1 cellular context compared by ENCODE assay signal in the genomic region with DNA sequence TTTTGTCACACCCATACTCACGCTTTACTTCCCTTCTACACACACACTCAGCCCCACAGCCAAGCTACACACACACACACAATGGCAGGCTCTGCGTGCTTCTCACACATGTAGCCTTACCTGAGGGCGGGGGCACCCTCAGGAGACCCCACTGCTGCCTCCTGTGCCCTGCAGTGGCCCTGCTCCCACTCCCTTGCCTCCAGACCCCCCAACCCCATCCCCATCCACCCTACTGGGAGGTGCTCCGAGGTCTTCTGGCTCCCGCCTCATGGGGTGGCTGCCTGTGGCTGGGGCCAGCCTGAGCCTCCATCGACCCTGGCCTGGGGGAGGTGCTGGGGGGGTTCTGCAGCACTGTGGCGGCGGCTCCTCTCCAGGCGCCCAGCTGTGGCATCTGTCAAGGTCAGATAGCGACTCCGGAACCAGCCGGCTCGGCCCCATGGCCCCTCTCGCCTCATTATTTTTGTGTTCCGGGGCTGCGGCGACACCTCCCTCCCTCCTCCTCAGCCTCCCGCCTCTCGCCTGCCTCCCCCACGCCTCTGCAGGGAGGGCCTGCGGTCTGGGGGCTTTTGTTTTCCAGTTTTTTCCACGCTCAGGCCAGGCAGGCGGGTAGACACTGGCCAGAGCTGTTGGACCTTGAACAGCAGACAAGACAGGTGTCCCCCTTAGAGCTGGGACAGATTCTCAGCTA.
A peak's percentile ranks its signal among the peaks of the same experiment; 100 is the strongest.
TF ChIP-seq lines count a peak whose summit lies in the region.

No MANE protein-coding gene starts in this region.

TF ChIP-seq in HepG2, 621 proteins besides CTCF, POLR2A, EP300 and RAD21 (continued from another document and continues in another):
- TF ChIP-seq, protein P1, sequence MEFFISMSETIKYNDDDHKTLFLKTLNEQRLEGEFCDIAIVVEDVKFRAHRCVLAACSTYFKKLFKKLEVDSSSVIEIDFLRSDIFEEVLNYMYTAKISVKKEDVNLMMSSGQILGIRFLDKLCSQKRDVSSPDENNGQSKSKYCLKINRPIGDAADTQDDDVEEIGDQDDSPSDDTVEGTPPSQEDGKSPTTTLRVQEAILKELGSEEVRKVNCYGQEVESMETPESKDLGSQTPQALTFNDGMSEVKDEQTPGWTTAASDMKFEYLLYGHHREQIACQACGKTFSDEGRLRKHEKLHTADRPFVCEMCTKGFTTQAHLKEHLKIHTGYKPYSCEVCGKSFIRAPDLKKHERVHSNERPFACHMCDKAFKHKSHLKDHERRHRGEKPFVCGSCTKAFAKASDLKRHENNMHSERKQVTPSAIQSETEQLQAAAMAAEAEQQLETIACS (CRISPR knock-in tag; IDR thresholded peaks at IDR 0.05), result no peak
- TF ChIP-seq PRPF4 (IDR thresholded peaks at IDR 0.05; ENCODE audit: low read depth, low read length, poor library complexity, severe bottlenecking) (no peak), ATF7 (IDR thresholded peaks at IDR 0.05) (no peak), ATF7 (CRISPR knock-in tag; IDR thresholded peaks at IDR 0.05) (no peak), RNF2 (conservative IDR thresholded peaks at IDR 0.05; ENCODE audit: low read depth) (no peak), ESRRA (CRISPR knock-in tag; IDR thresholded peaks at IDR 0.05; ENCODE audit: low read depth) (peak; percentile 74; the same call in 1 of the 2 replicates), ZFP36L2 (CRISPR knock-in tag; IDR thresholded peaks at IDR 0.05) (no peak), CEBPG (CRISPR knock-in tag; IDR thresholded peaks at IDR 0.05) (no peak), ZNF780A (CRISPR knock-in tag; IDR thresholded peaks at IDR 0.05) (no peak), KDM3A (CRISPR knock-in tag; IDR thresholded peaks at IDR 0.05; ENCODE audit: low read depth) (peak; percentile 64; the same call in 1 of the 2 replicates), ZKSCAN8 (CRISPR knock-in tag; IDR thresholded peaks at IDR 0.05; ENCODE audit: borderline replicate concordance) (no peak), SALL2 (CRISPR knock-in tag; IDR thresholded peaks at IDR 0.05) (peak; percentile 35; the same call in 1 of the 2 replicates), MXI1 (IDR thresholded peaks at IDR 0.05; ENCODE audit: borderline replicate concordance, low read depth, low read length) (no peak), GABPA (IDR thresholded peaks at IDR 0.05; ENCODE audit: low read depth, low read length) (no peak), GABPA (CRISPR knock-in tag; IDR thresholded peaks at IDR 0.05; ENCODE audit: low read depth) (peak; percentile 43; the same call in 1 of the 2 replicates), ZNF879 (CRISPR knock-in tag; IDR thresholded peaks at IDR 0.05) (no peak), TCF12 (IDR thresholded peaks at IDR 0.05) (no peak), TCF12 (CRISPR knock-in tag; IDR thresholded peaks at IDR 0.05) (0 out of 2 replicates have a peak, but pooled peaks have one; percentile 52), KLF11 (CRISPR knock-in tag; IDR thresholded peaks at IDR 0.05) (no peak), ZNF253 (CRISPR knock-in tag; IDR thresholded peaks at IDR 0.05; ENCODE audit: borderline replicate concordance) (no peak), KAT2B (IDR thresholded peaks at IDR 0.05; ENCODE audit: borderline replicate concordance, low read depth, low read length) (no peak), TARDBP (CRISPR knock-in tag; IDR thresholded peaks at IDR 0.05) (no peak; the same call in 1 of the 2 replicates), YY1 (IDR thresholded peaks at IDR 0.05; ENCODE audit: insufficient read depth, insufficient replicate concordance, low read depth, low read length) (no peak), ZNF567 (CRISPR knock-in tag; IDR thresholded peaks at IDR 0.05; ENCODE audit: borderline replicate concordance) (no peak), ZNF10 (CRISPR knock-in tag; IDR thresholded peaks at IDR 0.05; ENCODE audit: borderline replicate concordance, low read depth) (no peak), CBFB (CRISPR knock-in tag; IDR thresholded peaks at IDR 0.05) (peak; percentile 38; the same call in 1 of the 2 replicates)
- TF ChIP-seq, protein P2, sequence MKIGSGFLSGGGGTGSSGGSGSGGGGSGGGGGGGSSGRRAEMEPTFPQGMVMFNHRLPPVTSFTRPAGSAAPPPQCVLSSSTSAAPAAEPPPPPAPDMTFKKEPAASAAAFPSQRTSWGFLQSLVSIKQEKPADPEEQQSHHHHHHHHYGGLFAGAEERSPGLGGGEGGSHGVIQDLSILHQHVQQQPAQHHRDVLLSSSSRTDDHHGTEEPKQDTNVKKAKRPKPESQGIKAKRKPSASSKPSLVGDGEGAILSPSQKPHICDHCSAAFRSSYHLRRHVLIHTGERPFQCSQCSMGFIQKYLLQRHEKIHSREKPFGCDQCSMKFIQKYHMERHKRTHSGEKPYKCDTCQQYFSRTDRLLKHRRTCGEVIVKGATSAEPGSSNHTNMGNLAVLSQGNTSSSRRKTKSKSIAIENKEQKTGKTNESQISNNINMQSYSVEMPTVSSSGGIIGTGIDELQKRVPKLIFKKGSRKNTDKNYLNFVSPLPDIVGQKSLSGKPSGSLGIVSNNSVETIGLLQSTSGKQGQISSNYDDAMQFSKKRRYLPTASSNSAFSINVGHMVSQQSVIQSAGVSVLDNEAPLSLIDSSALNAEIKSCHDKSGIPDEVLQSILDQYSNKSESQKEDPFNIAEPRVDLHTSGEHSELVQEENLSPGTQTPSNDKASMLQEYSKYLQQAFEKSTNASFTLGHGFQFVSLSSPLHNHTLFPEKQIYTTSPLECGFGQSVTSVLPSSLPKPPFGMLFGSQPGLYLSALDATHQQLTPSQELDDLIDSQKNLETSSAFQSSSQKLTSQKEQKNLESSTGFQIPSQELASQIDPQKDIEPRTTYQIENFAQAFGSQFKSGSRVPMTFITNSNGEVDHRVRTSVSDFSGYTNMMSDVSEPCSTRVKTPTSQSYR (CRISPR knock-in tag; IDR thresholded peaks at IDR 0.05; ENCODE audit: borderline replicate concordance), result peak; percentile 57; the same call in 1 of the 2 replicates
- TF ChIP-seq, protein P3, sequence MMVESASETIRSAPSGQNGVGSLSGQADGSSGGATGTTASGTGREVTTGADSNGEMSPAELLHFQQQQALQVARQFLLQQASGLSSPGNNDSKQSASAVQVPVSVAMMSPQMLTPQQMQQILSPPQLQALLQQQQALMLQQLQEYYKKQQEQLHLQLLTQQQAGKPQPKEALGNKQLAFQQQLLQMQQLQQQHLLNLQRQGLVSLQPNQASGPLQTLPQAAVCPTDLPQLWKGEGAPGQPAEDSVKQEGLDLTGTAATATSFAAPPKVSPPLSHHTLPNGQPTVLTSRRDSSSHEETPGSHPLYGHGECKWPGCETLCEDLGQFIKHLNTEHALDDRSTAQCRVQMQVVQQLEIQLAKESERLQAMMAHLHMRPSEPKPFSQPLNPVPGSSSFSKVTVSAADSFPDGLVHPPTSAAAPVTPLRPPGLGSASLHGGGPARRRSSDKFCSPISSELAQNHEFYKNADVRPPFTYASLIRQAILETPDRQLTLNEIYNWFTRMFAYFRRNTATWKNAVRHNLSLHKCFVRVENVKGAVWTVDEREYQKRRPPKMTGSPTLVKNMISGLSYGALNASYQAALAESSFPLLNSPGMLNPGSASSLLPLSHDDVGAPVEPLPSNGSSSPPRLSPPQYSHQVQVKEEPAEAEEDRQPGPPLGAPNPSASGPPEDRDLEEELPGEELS (CRISPR knock-in tag; IDR thresholded peaks at IDR 0.05), result peak; percentile 75
- TF ChIP-seq, protein P4, sequence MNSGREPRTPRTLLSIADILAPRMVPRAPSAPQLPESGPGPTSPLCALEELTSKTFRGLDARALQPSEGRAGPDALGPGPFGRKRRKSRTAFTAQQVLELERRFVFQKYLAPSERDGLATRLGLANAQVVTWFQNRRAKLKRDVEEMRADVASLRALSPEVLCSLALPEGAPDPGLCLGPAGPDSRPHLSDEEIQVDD (CRISPR knock-in tag; IDR thresholded peaks at IDR 0.05; ENCODE audit: borderline replicate concordance), result no peak
- TF ChIP-seq, protein P5, sequence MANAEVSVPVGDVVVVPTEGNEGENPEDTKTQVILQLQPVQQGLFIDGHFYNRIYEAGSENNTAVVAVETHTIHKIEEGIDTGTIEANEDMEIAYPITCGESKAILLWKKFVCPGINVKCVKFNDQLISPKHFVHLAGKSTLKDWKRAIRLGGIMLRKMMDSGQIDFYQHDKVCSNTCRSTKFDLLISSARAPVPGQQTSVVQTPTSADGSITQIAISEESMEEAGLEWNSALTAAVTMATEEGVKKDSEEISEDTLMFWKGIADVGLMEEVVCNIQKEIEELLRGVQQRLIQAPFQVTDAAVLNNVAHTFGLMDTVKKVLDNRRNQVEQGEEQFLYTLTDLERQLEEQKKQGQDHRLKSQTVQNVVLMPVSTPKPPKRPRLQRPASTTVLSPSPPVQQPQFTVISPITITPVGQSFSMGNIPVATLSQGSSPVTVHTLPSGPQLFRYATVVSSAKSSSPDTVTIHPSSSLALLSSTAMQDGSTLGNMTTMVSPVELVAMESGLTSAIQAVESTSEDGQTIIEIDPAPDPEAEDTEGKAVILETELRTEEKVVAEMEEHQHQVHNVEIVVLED (CRISPR knock-in tag; IDR thresholded peaks at IDR 0.05; ENCODE audit: borderline replicate concordance), result peak; percentile 46; the same call in 1 of the 2 replicates
- TF ChIP-seq, protein P6, sequence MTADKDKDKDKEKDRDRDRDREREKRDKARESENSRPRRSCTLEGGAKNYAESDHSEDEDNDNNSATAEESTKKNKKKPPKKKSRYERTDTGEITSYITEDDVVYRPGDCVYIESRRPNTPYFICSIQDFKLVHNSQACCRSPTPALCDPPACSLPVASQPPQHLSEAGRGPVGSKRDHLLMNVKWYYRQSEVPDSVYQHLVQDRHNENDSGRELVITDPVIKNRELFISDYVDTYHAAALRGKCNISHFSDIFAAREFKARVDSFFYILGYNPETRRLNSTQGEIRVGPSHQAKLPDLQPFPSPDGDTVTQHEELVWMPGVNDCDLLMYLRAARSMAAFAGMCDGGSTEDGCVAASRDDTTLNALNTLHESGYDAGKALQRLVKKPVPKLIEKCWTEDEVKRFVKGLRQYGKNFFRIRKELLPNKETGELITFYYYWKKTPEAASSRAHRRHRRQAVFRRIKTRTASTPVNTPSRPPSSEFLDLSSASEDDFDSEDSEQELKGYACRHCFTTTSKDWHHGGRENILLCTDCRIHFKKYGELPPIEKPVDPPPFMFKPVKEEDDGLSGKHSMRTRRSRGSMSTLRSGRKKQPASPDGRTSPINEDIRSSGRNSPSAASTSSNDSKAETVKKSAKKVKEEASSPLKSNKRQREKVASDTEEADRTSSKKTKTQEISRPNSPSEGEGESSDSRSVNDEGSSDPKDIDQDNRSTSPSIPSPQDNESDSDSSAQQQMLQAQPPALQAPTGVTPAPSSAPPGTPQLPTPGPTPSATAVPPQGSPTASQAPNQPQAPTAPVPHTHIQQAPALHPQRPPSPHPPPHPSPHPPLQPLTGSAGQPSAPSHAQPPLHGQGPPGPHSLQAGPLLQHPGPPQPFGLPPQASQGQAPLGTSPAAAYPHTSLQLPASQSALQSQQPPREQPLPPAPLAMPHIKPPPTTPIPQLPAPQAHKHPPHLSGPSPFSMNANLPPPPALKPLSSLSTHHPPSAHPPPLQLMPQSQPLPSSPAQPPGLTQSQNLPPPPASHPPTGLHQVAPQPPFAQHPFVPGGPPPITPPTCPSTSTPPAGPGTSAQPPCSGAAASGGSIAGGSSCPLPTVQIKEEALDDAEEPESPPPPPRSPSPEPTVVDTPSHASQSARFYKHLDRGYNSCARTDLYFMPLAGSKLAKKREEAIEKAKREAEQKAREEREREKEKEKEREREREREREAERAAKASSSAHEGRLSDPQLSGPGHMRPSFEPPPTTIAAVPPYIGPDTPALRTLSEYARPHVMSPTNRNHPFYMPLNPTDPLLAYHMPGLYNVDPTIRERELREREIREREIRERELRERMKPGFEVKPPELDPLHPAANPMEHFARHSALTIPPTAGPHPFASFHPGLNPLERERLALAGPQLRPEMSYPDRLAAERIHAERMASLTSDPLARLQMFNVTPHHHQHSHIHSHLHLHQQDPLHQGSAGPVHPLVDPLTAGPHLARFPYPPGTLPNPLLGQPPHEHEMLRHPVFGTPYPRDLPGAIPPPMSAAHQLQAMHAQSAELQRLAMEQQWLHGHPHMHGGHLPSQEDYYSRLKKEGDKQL (CRISPR knock-in tag; IDR thresholded peaks at IDR 0.05; ENCODE audit: low read depth), result no peak
- TF ChIP-seq, protein P7, sequence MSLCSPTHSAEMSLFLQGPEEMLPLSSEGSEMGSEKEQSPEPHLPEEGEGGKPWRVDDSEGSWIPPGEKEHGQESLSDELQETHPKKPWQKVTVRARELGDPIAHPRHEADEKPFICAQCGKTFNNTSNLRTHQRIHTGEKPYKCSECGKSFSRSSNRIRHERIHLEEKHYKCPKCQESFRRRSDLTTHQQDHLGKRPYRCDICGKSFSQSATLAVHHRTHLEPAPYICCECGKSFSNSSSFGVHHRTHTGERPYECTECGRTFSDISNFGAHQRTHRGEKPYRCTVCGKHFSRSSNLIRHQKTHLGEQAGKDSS (CRISPR knock-in tag; IDR thresholded peaks at IDR 0.05; ENCODE audit: borderline replicate concordance, low read depth), result no peak
- TF ChIP-seq, protein P8, sequence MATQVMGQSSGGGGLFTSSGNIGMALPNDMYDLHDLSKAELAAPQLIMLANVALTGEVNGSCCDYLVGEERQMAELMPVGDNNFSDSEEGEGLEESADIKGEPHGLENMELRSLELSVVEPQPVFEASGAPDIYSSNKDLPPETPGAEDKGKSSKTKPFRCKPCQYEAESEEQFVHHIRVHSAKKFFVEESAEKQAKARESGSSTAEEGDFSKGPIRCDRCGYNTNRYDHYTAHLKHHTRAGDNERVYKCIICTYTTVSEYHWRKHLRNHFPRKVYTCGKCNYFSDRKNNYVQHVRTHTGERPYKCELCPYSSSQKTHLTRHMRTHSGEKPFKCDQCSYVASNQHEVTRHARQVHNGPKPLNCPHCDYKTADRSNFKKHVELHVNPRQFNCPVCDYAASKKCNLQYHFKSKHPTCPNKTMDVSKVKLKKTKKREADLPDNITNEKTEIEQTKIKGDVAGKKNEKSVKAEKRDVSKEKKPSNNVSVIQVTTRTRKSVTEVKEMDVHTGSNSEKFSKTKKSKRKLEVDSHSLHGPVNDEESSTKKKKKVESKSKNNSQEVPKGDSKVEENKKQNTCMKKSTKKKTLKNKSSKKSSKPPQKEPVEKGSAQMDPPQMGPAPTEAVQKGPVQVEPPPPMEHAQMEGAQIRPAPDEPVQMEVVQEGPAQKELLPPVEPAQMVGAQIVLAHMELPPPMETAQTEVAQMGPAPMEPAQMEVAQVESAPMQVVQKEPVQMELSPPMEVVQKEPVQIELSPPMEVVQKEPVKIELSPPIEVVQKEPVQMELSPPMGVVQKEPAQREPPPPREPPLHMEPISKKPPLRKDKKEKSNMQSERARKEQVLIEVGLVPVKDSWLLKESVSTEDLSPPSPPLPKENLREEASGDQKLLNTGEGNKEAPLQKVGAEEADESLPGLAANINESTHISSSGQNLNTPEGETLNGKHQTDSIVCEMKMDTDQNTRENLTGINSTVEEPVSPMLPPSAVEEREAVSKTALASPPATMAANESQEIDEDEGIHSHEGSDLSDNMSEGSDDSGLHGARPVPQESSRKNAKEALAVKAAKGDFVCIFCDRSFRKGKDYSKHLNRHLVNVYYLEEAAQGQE (IDR thresholded peaks at IDR 0.05; ENCODE audit: borderline replicate concordance in 1 of 2, low read depth in 1 of 2, low read length in 2 of 2), result no peak
- TF ChIP-seq, protein P9, sequence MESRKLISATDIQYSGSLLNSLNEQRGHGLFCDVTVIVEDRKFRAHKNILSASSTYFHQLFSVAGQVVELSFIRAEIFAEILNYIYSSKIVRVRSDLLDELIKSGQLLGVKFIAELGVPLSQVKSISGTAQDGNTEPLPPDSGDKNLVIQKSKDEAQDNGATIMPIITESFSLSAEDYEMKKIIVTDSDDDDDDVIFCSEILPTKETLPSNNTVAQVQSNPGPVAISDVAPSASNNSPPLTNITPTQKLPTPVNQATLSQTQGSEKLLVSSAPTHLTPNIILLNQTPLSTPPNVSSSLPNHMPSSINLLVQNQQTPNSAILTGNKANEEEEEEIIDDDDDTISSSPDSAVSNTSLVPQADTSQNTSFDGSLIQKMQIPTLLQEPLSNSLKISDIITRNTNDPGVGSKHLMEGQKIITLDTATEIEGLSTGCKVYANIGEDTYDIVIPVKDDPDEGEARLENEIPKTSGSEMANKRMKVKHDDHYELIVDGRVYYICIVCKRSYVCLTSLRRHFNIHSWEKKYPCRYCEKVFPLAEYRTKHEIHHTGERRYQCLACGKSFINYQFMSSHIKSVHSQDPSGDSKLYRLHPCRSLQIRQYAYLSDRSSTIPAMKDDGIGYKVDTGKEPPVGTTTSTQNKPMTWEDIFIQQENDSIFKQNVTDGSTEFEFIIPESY (CRISPR knock-in tag; IDR thresholded peaks at IDR 0.05), result peak; percentile 5; the same call in 1 of the 2 replicates
